Comparison of ENCODE assay signal across 12 cellular contexts in genomic region chr20:45832619-45833018, GRCh38. TPM values are rescaled to one million over a fixed set of nuclear protein-coding genes. Genes with fewer than 3 reads are reported as not detected.
DNase-seq lines count a peak whose midpoint lies in the region; ATAC-seq and TF ChIP-seq lines count a peak whose summit lies in the region.
"Had no signal": no experiment of that assay in that cellular context is flagged by ENCODE, and none has a peak within 500 bp of the region (broad histone marks: within the 10 kb centered on the region; RNA-seq: fewer than 3 reads in every experiment).

No MANE protein-coding gene starts in this region.

- H3K4me3 ChIP-seq in esophagus muscularis mucosa: peak overlapping the region; percentile 73 to 95 (median 80)

- no peak for TF ChIP-seq CTCF in CD4-positive, alpha-beta T cell (IDR thresholded peaks at IDR 0.05)
- TF ChIP-seq CTCF in esophagus muscularis mucosa (IDR thresholded peaks at IDR 0.05): no peak
- TF ChIP-seq CTCF in progenitor cell of endocrine pancreas (IDR thresholded peaks at IDR 0.05; ENCODE audit: unreplicated experiment): no peak

- WGBS in esophagus muscularis mucosa: 75% methylated on average over 4 of the region's 4 CpGs

- CTCF ChIA-PET in CD4-positive, alpha-beta T cell (lab: Charles Lee): no interaction called here

- TF ChIP-seq EP300 in esophagus muscularis mucosa (IDR thresholded peaks at IDR 0.05): no peak

- intact Hi-C loops in CD4-positive, alpha-beta T cell (cut with DNase I, micrococcal nuclease): no loop called here
- intact Hi-C loops in esophagus muscularis mucosa (cut with DNase I): no loop called here

- POLR2A ChIA-PET in CD4-positive, alpha-beta T cell (lab: Charles Lee): interaction anchor here (1.5 to 2.4 kb wide), 3 partner anchors 8 to 103 kb away, joined by 4 to 11 read pairs (median 8); partner anchors contain the start of genes ACOT8 and ZSWIM3

- no peak for ATAC-seq in CD4-positive, alpha-beta T cell (ENCODE audit: poor library complexity)
- no peak for ATAC-seq in T-helper 17 cell
- no peak for ATAC-seq in GM19467 (IDR thresholded peaks at IDR 0.05; ENCODE audit: unreplicated experiment)

- peaks cover 35 to 62% (median 51%) of the 10 kb centered on the region in 4 donors for H3K4me1 ChIP-seq in esophagus muscularis mucosa
- H3K4me1 ChIP-seq: pancreas had no signal

- no peaks in the 10 kb centered on the region for H3K9me3 Mint-ChIP-seq in CD4-positive, alpha-beta T cell
- H3K9me3 Mint-ChIP-seq in progenitor cell of endocrine pancreas (ENCODE audit: low read depth): no peaks in the 10 kb centered on the region

- peak overlapping the region; percentile 95 for H3K4me3 Mint-ChIP-seq in CD4-positive, alpha-beta T cell
- H3K4me3 Mint-ChIP-seq in T-helper 17 cell (peak overlapping the region; percentile 95), progenitor cell of endocrine pancreas (ENCODE audit: low read depth) (peak overlapping the region; percentile 68)

- H3K36me3 ChIP-seq in esophagus muscularis mucosa: peaks cover 0 to 12% (median 4%) of the 10 kb centered on the region in 4 donors
- H3K36me3 ChIP-seq: pancreas, SJCRH30 had no signal

- H3K4me1 Mint-ChIP-seq in CD4-positive, alpha-beta T cell (ENCODE audit: low read depth): peaks cover 16% of the 10 kb centered on the region
- H3K4me1 Mint-ChIP-seq in T-helper 17 cell (peaks cover 23% of the 10 kb centered on the region), progenitor cell of endocrine pancreas (ENCODE audit: low read depth) (peaks cover 4% of the 10 kb centered on the region)

- no peak overlapping the region for H3K27ac ChIP-seq in CD4-positive, alpha-beta T cell (ENCODE audit: low read depth, low read length)
- H3K27ac ChIP-seq in esophagus muscularis mucosa (replicated peaks in 1 of 4): peak overlapping the region; percentile 96 to 100 (median 97)

- no peaks in the 10 kb centered on the region for H3K27me3 Mint-ChIP-seq in CD4-positive, alpha-beta T cell
- peaks cover 5% of the 10 kb centered on the region for H3K27me3 Mint-ChIP-seq in T-helper 17 cell
- peaks cover 3% of the 10 kb centered on the region for H3K27me3 Mint-ChIP-seq in progenitor cell of endocrine pancreas

- H3K9me3 ChIP-seq in CD4-positive, alpha-beta T cell (ENCODE audit: control insufficient read depth, low read length): no peaks in the 10 kb centered on the region
- H3K9me3 ChIP-seq in T-helper 17 cell (ENCODE audit: control insufficient read depth, low read length, poor library complexity, severe bottlenecking) (no peaks in the 10 kb centered on the region), esophagus muscularis mucosa (peaks cover 0 to 2% (median 0%) of the 10 kb centered on the region in 4 donors)
- H3K9me3 ChIP-seq: pancreas, SJCRH30 had no signal

- TF ChIP-seq POLR2A in esophagus muscularis mucosa (IDR thresholded peaks at IDR 0.05; ENCODE audit: low read depth): no peak

- H3K27me3 ChIP-seq in CD4-positive, alpha-beta T cell (ENCODE audit: control insufficient read depth, insufficient read depth, low read length): no peaks in the 10 kb centered on the region
- no peaks in the 10 kb centered on the region for H3K27me3 ChIP-seq in esophagus muscularis mucosa
- H3K27me3 ChIP-seq: pancreas, SJCRH30 had no signal

- H3K27ac Mint-ChIP-seq in CD4-positive, alpha-beta T cell: peak overlapping the region; percentile 60
- peak overlapping the region; percentile 89 for H3K27ac Mint-ChIP-seq in T-helper 17 cell
- H3K27ac Mint-ChIP-seq in progenitor cell of endocrine pancreas: peak overlapping the region; percentile 86

- no peak for DNase-seq in CD4-positive, alpha-beta T cell
- DNase-seq in T-helper 17 cell (no peak), esophagus muscularis mucosa (ENCODE audit: extremely low spot score) (no peak), progenitor cell of endocrine pancreas (ENCODE audit: low spot score, unreplicated experiment) (no peak), HuH-7 (ENCODE audit: low spot score) (no peak), amniotic stem cell (lab: John Stamatoyannopoulos, UW) (no peak), GOT3 (lab: John Stamatoyannopoulos, UW) (no peak)
- DNase-seq: DND-41, NCI-H1930, pancreas, SJCRH30 had no signal

- H3K36me3 Mint-ChIP-seq in CD4-positive, alpha-beta T cell (ENCODE audit: low read depth): no peaks in the 10 kb centered on the region
- H3K36me3 Mint-ChIP-seq in T-helper 17 cell (ENCODE audit: low read depth) (peaks cover 2% of the 10 kb centered on the region), progenitor cell of endocrine pancreas (ENCODE audit: insufficient read depth) (peaks cover 2% of the 10 kb centered on the region)

RNA-seq across cellular contexts. Expression of gene SNX21, which starts 1.0 kb away (rescaled TPM):
- total RNA-seq in CD4-positive, alpha-beta T cell: under 1 TPM; 0.36 to 0.89 TPM
- 1 to 10 TPM; 1.9 to 3.1 TPM for total RNA-seq in T-helper 17 cell
- total RNA-seq in esophagus muscularis mucosa: 10 to 100 TPM; 54.0 to 78.5 (median 63.5) TPM
- 12.2 and 13.1 TPM in 2 replicates for total RNA-seq in progenitor cell of endocrine pancreas

RNA-seq across cellular contexts. Expression of gene TNNC2, which starts 5.5 kb away (rescaled TPM):
- total RNA-seq in CD4-positive, alpha-beta T cell: 1 to 10 TPM; 1.2 to 1.5 TPM
- total RNA-seq in T-helper 17 cell (1 to 10 TPM in 1 of 2 donors, under 1 TPM in 1; 0.99 to 5.5 TPM), esophagus muscularis mucosa (1 to 10 TPM in 3 of 4 donors, under 1 TPM in 1; 0.46 to 3.1 (median 1.8) TPM), progenitor cell of endocrine pancreas (0.67 TPM in 1 of 2 replicates, not detected in the other)
- total RNA-seq: pancreas had no signal

RNA-seq across cellular contexts. Expression of gene UBE2C, which starts 20.2 kb away (rescaled TPM):
- total RNA-seq in CD4-positive, alpha-beta T cell: under 1 TPM; 0.52 to 0.64 TPM
- 1 to 10 TPM in 1 of 2 donors, not detected in 1; 1.4 TPM for total RNA-seq in T-helper 17 cell
- total RNA-seq in esophagus muscularis mucosa: 1 to 10 TPM in 1 of 4 donors, under 1 TPM in 2, not detected in 1; 0.83 to 2.7 (median 0.91) TPM
- total RNA-seq in progenitor cell of endocrine pancreas: 63.9 and 69.0 TPM in 2 replicates

RNA-seq across cellular contexts. Expression of gene ACOT8, which starts 24.6 kb away (rescaled TPM):
- 10 to 100 TPM; 19.1 to 19.9 TPM for total RNA-seq in CD4-positive, alpha-beta T cell
- total RNA-seq in T-helper 17 cell: 10 to 100 TPM; 18.8 to 22.3 TPM
- total RNA-seq in esophagus muscularis mucosa: 10 to 100 TPM; 30.0 to 41.9 (median 33.7) TPM
- 23.0 and 23.2 TPM in 2 replicates for total RNA-seq in progenitor cell of endocrine pancreas

RNA-seq across cellular contexts. Expression of gene ZSWIM3, which starts 24.8 kb away (rescaled TPM):
- total RNA-seq in CD4-positive, alpha-beta T cell: under 1 TPM; 0.36 to 0.44 TPM
- total RNA-seq in T-helper 17 cell: 1 to 10 TPM in 1 of 2 donors, under 1 TPM in 1; 0.89 to 1.2 TPM
- total RNA-seq in esophagus muscularis mucosa: 1 to 10 TPM; 2.1 to 5.4 (median 4.0) TPM
- total RNA-seq in progenitor cell of endocrine pancreas: 7.6 and 7.9 TPM in 2 replicates

Comparison
In these comparisons a context has a peak if more than half of its experiments do, and no peak if none do; other contexts are left out.
1. RNA of gene UBE2C, which starts 20.2 kb away (total RNA-seq): 63.9 to 69.0 TPM in progenitor cell of endocrine pancreas; 1.4 TPM in T-helper 17 cell, 0.83 to 2.7 TPM in esophagus muscularis mucosa and 0.52 to 0.64 TPM in CD4-positive, alpha-beta T cell; every median in the first group is over 10 times any median in the second.
2. Peak in every context shown above with its lines, with median percentiles within 50 percentile points of each other: H3K27ac Mint-ChIP-seq and H3K4me3 Mint-ChIP-seq.